In the genomic region with DNA sequence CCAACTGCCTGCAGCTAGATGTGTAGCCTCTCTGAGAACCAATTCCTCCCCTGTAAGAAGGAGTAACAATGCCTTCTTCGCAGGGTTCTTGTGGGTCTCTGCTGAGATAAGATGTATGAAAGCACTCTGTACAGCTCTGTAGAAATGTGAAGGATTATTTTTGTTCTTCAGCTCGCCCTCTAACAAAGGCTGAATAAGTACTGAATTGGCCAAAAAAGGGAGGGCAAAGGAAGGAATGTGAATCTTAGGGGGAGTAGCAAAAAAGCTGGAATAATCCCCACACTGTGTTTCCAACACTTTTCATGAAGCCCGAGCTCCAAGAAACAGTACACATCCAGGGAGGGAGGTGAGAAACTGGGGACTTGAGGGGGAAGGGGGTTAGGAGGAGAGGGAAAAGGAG, we compare ENCODE assay signal across 23 cellular contexts. TPM values are rescaled to one million over a fixed set of nuclear protein-coding genes. Genes with fewer than 3 reads are reported as not detected.
"Had no signal": no experiment of that assay in that cellular context is flagged by ENCODE, and none has a peak within 500 bp of the region (broad histone marks: within the 10 kb centered on the region; RNA-seq: fewer than 3 reads in every experiment).

No MANE protein-coding gene starts in this region.

- H3K27me3 Mint-ChIP-seq: activated CD8-positive, alpha-beta T cell treated with anti-CD3 and anti-CD28 coated beads for 36 hours; activated naive CD8-positive, alpha-beta T cell; stimulated activated naive CD8-positive, alpha-beta T cell treated with anti-CD3 and anti-CD28 coated beads, Interleukin-15, amount 100 ng/mL, for 72 hours had no signal

- H3K36me3 ChIP-seq: right lobe of liver, upper lobe of left lung, vagina had no signal

- H3K27ac ChIP-seq: right lobe of liver, skin epidermis, upper lobe of left lung, vagina had no signal

- H3K27me3 ChIP-seq: right lobe of liver, upper lobe of left lung, vagina had no signal

- ATAC-seq: esophagus mucosa had no signal

- H3K4me3 ChIP-seq: right lobe of liver, skin epidermis, upper lobe of left lung, vagina had no signal

- DNase-seq: activated CD4-positive, alpha-beta T cell treated with anti-CD3 and anti-CD28 coated beads, Interleukin-2, amount 50 U/mL, for 1 hour; activated CD8-positive, alpha-beta T cell treated with anti-CD3 and anti-CD28 coated beads for 36 hours; activated naive CD4-positive, alpha-beta T cell; activated T-cell treated with anti-CD3 and anti-CD28 coated beads, Interleukin-2, amount 50 U/mL, for 48 hours; anterior cingulate cortex; caudate nucleus; foreskin fibroblast; mammary epithelial cell; nephron progenitor cell; nucleus accumbens; right lobe of liver; stimulated activated CD4-positive, alpha-beta T cell treated with anti-CD3 and anti-CD28 coated beads, Interleukin-12 subunit alpha, Interleukin-12 subunit beta, amount 100 ng/mL, for 4 hours; stimulated activated CD4-positive, alpha-beta T cell treated with anti-CD3 and anti-CD28 coated beads, Interleukin-4, amount 100 ng/mL, for 1 hour; substantia nigra; T-helper 2 cell; upper lobe of left lung had no signal

- H3K27ac Mint-ChIP-seq: activated CD8-positive, alpha-beta T cell treated with anti-CD3 and anti-CD28 coated beads for 36 hours; activated naive CD8-positive, alpha-beta T cell; activated T-helper 2 cell treated with anti-CD3 and anti-CD28 coated beads, Interferon-gamma antibody, Interleukin-2, Interleukin-4, amounts not matched to agents 10 μg/mL and 5 μg/mL and 100 μg/mL, durations not matched to agents 14 hours and 24 hours and 36 hours; WTC11 had no signal

- H3K9me3 ChIP-seq: right lobe of liver, upper lobe of left lung, vagina had no signal

- H3K4me3 Mint-ChIP-seq: activated CD8-positive, alpha-beta T cell treated with anti-CD3 and anti-CD28 coated beads for 36 hours; activated naive CD8-positive, alpha-beta T cell; nephron progenitor cell; stimulated activated naive CD8-positive, alpha-beta T cell treated with anti-CD3 and anti-CD28 coated beads, Interleukin-15, amount 100 ng/mL, for 72 hours; WTC11 had no signal

- H3K4me1 ChIP-seq: vagina had no signal

- H3K9me3 Mint-ChIP-seq: stimulated activated naive CD8-positive, alpha-beta T cell treated with anti-CD3 and anti-CD28 coated beads, Interleukin-15, amount 100 ng/mL, for 72 hours had no signal

- H3K36me3 Mint-ChIP-seq: WTC11 had no signal

RNA-seq across cellular contexts. Expression of a gene that starts 23.0 kb away (rescaled TPM):
- total RNA-seq: esophagus mucosa, mammary epithelial cell, vagina had no signal
- polyA plus RNA-seq: mammary epithelial cell had no signal
